ENCODE assay signal across 18 cellular contexts in genomic region chr11:2834893-2835767, GRCh38. TPM values are rescaled to one million over a fixed set of nuclear protein-coding genes. Genes with fewer than 3 reads are reported as not detected.
DNase-seq lines count a peak whose midpoint lies in the region; ATAC-seq and TF ChIP-seq lines count a peak whose summit lies in the region.
"Had no signal": no experiment of that assay in that cellular context is flagged by ENCODE, and none has a peak within 500 bp of the region (broad histone marks: within the 10 kb centered on the region; RNA-seq: fewer than 3 reads in every experiment).

No MANE protein-coding gene starts in this region.

- 53% methylated on average over 12 of the region's 15 CpGs for WGBS in smooth muscle cell (ENCODE audit: low lambda C conversion rate)

- peaks cover 7% of the 10 kb centered on the region for H3K9me3 Mint-ChIP-seq in glutamatergic neuron (ENCODE audit: unreplicated experiment)

- no peaks in the 10 kb centered on the region for H3F3A ChIP-seq in smooth muscle cell (ENCODE audit: low read depth)

- H2AFZ ChIP-seq in smooth muscle cell (ENCODE audit: low read depth) = no peak overlapping the region

- peaks cover 7% of the 10 kb centered on the region for H3K4me1 Mint-ChIP-seq in T-helper 17 cell
- peaks cover 16% of the 10 kb centered on the region for H3K4me1 Mint-ChIP-seq in glutamatergic neuron (ENCODE audit: low read depth, unreplicated experiment)

- H3K79me2 ChIP-seq in smooth muscle cell (ENCODE audit: low read depth) = no peaks in the 10 kb centered on the region

- H3K27me3 Mint-ChIP-seq in T-helper 17 cell (no peaks in the 10 kb centered on the region), glutamatergic neuron (ENCODE audit: unreplicated experiment) (peaks cover 13% of the 10 kb centered on the region)

- TF ChIP-seq CTCF in glutamatergic neuron (IDR thresholded peaks at IDR 0.05; ENCODE audit: partially characterized antibody, unreplicated experiment) = no peak
- TF ChIP-seq CTCF in smooth muscle cell (IDR thresholded peaks at IDR 0.05; ENCODE audit: borderline replicate concordance, insufficient read depth, poor library complexity, severe bottlenecking) = no peak
- TF ChIP-seq CTCF in brain microvascular endothelial cell (IDR thresholded peaks at IDR 0.05; ENCODE audit: low read depth, low read length, missing control alignments) = no peak
- TF ChIP-seq CTCF in WERI-Rb-1 (IDR thresholded peaks at IDR 0.05; ENCODE audit: low read depth, low read length) = no peak

- H3K27ac Mint-ChIP-seq in T-helper 17 cell = peak overlapping the region; percentile 62
- peak overlapping the region; percentile 59 for H3K27ac Mint-ChIP-seq in glutamatergic neuron (ENCODE audit: unreplicated experiment)

- H3K36me3 Mint-ChIP-seq in T-helper 17 cell (ENCODE audit: low read depth) (no peaks in the 10 kb centered on the region), glutamatergic neuron (ENCODE audit: unreplicated experiment) (no peaks in the 10 kb centered on the region)

- H3K4me3 ChIP-seq in smooth muscle cell = no peak overlapping the region
- H3K4me3 ChIP-seq in brain microvascular endothelial cell (ENCODE audit: low read depth, low read length) = no peak overlapping the region
- H3K4me3 ChIP-seq in WERI-Rb-1 (ENCODE audit: low read depth, low read length) = no peak overlapping the region
- H3K4me3 ChIP-seq: BLaER1 treated with 17β-estradiol and CSF1 and Interleukin-3, amounts not matched to agents 10 nM and 100 nM; body of pancreas; mucosa of descending colon had no signal

- DNase-seq in NCI-H146 (lab: John Stamatoyannopoulos, UW) (peak; percentile 9), NCI-H146 treated with DMSO at 0.1 percent for 48 hours (lab: John Stamatoyannopoulos, UW; ENCODE audit: unreplicated experiment) (no peak), T-helper 17 cell (no peak), glutamatergic neuron (no peak), smooth muscle cell (lab: John Stamatoyannopoulos, UW; ENCODE audit: unreplicated experiment) (no peak), brain microvascular endothelial cell (no peak), WERI-Rb-1 (no peak)
- no peak for DNase-seq in stimulated activated CD4-positive, alpha-beta T cell treated with anti-CD3 and anti-CD28 coated beads, Interleukin-1b, Interleukin-23, amount 100 ng/mL, for 48 hours
- DNase-seq: 8988T, activated gamma-delta T cell treated with Interleukin-2 at 50 U/mL for 16 hours, body of pancreas, DMS 273 treated with DMSO at 0.1 percent for 48 hours, mucosa of descending colon, NCI-H1105 treated with DMSO at 0.1 percent for 48 hours, NCI-H2171 treated with DMSO at 0.1 percent for 48 hours, occipital lobe, Right ventricle myocardium superior had no signal

- H3K36me3 ChIP-seq in smooth muscle cell (ENCODE audit: low read depth) (no peaks in the 10 kb centered on the region), brain microvascular endothelial cell (replicated peaks) (no peaks in the 10 kb centered on the region), WERI-Rb-1 (no peaks in the 10 kb centered on the region)
- H3K36me3 ChIP-seq: BLaER1 treated with 17β-estradiol and CSF1 and Interleukin-3, amounts not matched to agents 10 nM and 100 nM had no signal

- H3K27me3 ChIP-seq in smooth muscle cell (ENCODE audit: low read depth) = no peaks in the 10 kb centered on the region
- no peaks in the 10 kb centered on the region for H3K27me3 ChIP-seq in brain microvascular endothelial cell (replicated peaks)
- no peaks in the 10 kb centered on the region for H3K27me3 ChIP-seq in WERI-Rb-1 (ENCODE audit: insufficient read depth, low read depth, severe bottlenecking)
- H3K27me3 ChIP-seq: BLaER1 treated with 17β-estradiol and CSF1 and Interleukin-3, amounts not matched to agents 10 nM and 100 nM; body of pancreas had no signal

- H3K4me1 ChIP-seq in smooth muscle cell (ENCODE audit: low read depth) = peaks cover 18% of the 10 kb centered on the region

- no peak overlapping the region for H3K4me3 Mint-ChIP-seq in T-helper 17 cell
- H3K4me3 Mint-ChIP-seq in glutamatergic neuron (ENCODE audit: unreplicated experiment) = no peak overlapping the region

- H3K27ac ChIP-seq in smooth muscle cell (ENCODE audit: low read depth) = peak overlapping the region; percentile 3
- H3K27ac ChIP-seq in brain microvascular endothelial cell = no peak overlapping the region
- no peak overlapping the region for H3K27ac ChIP-seq in WERI-Rb-1
- H3K27ac ChIP-seq: BLaER1 treated with 17β-estradiol and CSF1 and Interleukin-3, amounts not matched to agents 10 nM and 100 nM; body of pancreas had no signal

- H3K4me2 ChIP-seq in smooth muscle cell = no peak overlapping the region

- in situ Hi-C loops in brain microvascular endothelial cell (cut with HindIII; ENCODE audit: low pct_ligation_motif_present, low sequenced_read_pairs) = no loop called here

- H3K9ac ChIP-seq in smooth muscle cell (ENCODE audit: low read depth) = no peak overlapping the region
- H3K9ac ChIP-seq: BLaER1 treated with 17β-estradiol and CSF1 and Interleukin-3, amounts not matched to agents 10 nM and 100 nM had no signal

- no peak for ATAC-seq in T-helper 17 cell
- ATAC-seq: body of pancreas, mucosa of descending colon had no signal

- H4K20me1 ChIP-seq in smooth muscle cell (ENCODE audit: low read depth) = no peaks in the 10 kb centered on the region
- H4K20me1 ChIP-seq: BLaER1 treated with 17β-estradiol and CSF1 and Interleukin-3, amounts not matched to agents 10 nM and 100 nM had no signal

- no peaks in the 10 kb centered on the region for H3K9me3 ChIP-seq in T-helper 17 cell (ENCODE audit: control insufficient read depth, low read length, poor library complexity, severe bottlenecking)
- no peaks in the 10 kb centered on the region for H3K9me3 ChIP-seq in smooth muscle cell (replicated peaks; ENCODE audit: low read depth)
- no peaks in the 10 kb centered on the region for H3K9me3 ChIP-seq in WERI-Rb-1 (ENCODE audit: severe bottlenecking)
- H3K9me3 ChIP-seq: body of pancreas, mucosa of descending colon had no signal

RNA-seq across cellular contexts. Expression of gene CDKN1C, which starts 50.4 kb away (rescaled TPM):
- total RNA-seq in T-helper 17 cell (1 to 10 TPM in 1 of 2 donors, under 1 TPM in 1; 0.91 to 2.6 TPM), glutamatergic neuron (ENCODE audit: unreplicated experiment) (391 TPM), smooth muscle cell (171 and 194 TPM in 2 replicates)
- 303 and 392 TPM in 2 replicates for polyA plus RNA-seq in smooth muscle cell

Comparison
In these comparisons a context has a peak if more than half of its experiments do, and no peak if none do; other contexts are left out.
1. RNA of gene CDKN1C, which starts 50.4 kb away (total RNA-seq): 391 TPM in glutamatergic neuron (single experiment) and 171 to 194 TPM in smooth muscle cell; 0.91 to 2.6 TPM in T-helper 17 cell; every median in the first group is over 10 times any median in the second.